9 cellular contexts compared by ENCODE assay signal in genomic region chr12:22627351-22627750, GRCh38. TPM values are rescaled to one million over a fixed set of nuclear protein-coding genes. Genes with fewer than 3 reads are reported as not detected.
DNase-seq lines count a peak whose midpoint lies in the region; ATAC-seq, FAIRE-seq and TF ChIP-seq lines count a peak whose summit lies in the region.
"Had no signal": no experiment of that assay in that cellular context is flagged by ENCODE, and none has a peak within 500 bp of the region (broad histone marks: within the 10 kb centered on the region; RNA-seq: fewer than 3 reads in every experiment).

No MANE protein-coding gene starts in this region.

- 46% methylated on average over 3 of the region's 3 CpGs for WGBS in thymus

- no peaks in the 10 kb centered on the region for H3K9me1 ChIP-seq in keratinocyte (ENCODE audit: control insufficient read depth, extremely low read depth, insufficient read depth, low read length)

- H3K36me3 ChIP-seq in keratinocyte (ENCODE audit: control insufficient read depth in 2 of 2, extremely low read depth in 1 of 2, insufficient read depth in 2 of 2, low read length in 2 of 2) (no peaks in the 10 kb centered on the region), thymus (ENCODE audit: control insufficient read depth, insufficient read depth) (no peaks in the 10 kb centered on the region)

- no peaks in the 10 kb centered on the region for H4K20me1 ChIP-seq in keratinocyte (ENCODE audit: control insufficient read depth, extremely low read depth, insufficient read depth, low read length)

- no peak for ATAC-seq in activated T-cell treated with anti-CD3 and anti-CD28 coated beads, Interleukin-2, amount 50 U/mL, for 72 hours (replicated peaks in 1 of 2)
- ATAC-seq in left colon = no peak

- H3K4me1 ChIP-seq in keratinocyte (ENCODE audit: control insufficient read depth, extremely low read depth, insufficient read depth, low read length) (peaks cover 13% of the 10 kb centered on the region), thymus (ENCODE audit: control insufficient read depth, insufficient read depth, low read length) (peaks cover 3% of the 10 kb centered on the region)

- peaks cover 12% of the 10 kb centered on the region in 2 donors for H3K36me3 Mint-ChIP-seq in activated T-cell treated with anti-CD3 and anti-CD28 coated beads, Interleukin-2, amount 50 U/mL, for 72 hours (ENCODE audit: insufficient read depth in 2 of 2)
- H3K36me3 Mint-ChIP-seq in activated naive CD8-positive, alpha-beta T cell = no peaks in the 10 kb centered on the region

- intact Hi-C loops in head of caudate nucleus (cut with DNase I) = no loop called here
- intact Hi-C loops in left colon (cut with DNase I, micrococcal nuclease) = loop anchor here in 1 of 2 donors (5.0 kb wide), 1 partner anchor 85 kb away; the partner anchor contains the start of gene C2CD5

- H3K27ac Mint-ChIP-seq in activated T-cell treated with anti-CD3 and anti-CD28 coated beads, Interleukin-2, amount 50 U/mL, for 72 hours = peak overlapping the region; percentile 98
- peak overlapping the region; percentile 98 for H3K27ac Mint-ChIP-seq in activated naive CD8-positive, alpha-beta T cell

- no peak for DNase-seq in activated T-cell treated with anti-CD3 and anti-CD28 coated beads, Interleukin-2, amount 50 U/mL, for 72 hours
- no peak for DNase-seq in activated T-cell treated with anti-CD3 and anti-CD28 coated beads, Interleukin-2, amount 50 U/mL, for 48 hours
- DNase-seq in keratinocyte (ENCODE audit: low read depth, low spot score) = no peak
- no peak for DNase-seq in head of caudate nucleus
- DNase-seq in left colon = no peak
- no peak for DNase-seq in HUDEP-2 (lab: John Stamatoyannopoulos, UW; ENCODE audit: unreplicated experiment in 76 of 76)

- peaks cover 10% of the 10 kb centered on the region for H3K27me3 Mint-ChIP-seq in activated T-cell treated with anti-CD3 and anti-CD28 coated beads, Interleukin-2, amount 50 U/mL, for 72 hours (ENCODE audit: low read depth)
- H3K27me3 Mint-ChIP-seq in activated naive CD8-positive, alpha-beta T cell = peaks cover 1% of the 10 kb centered on the region

- peak overlapping the region; percentile 74 to 91 (median 77) for H3K4me3 ChIP-seq in keratinocyte (ENCODE audit: control insufficient read depth in 2 of 3, extremely low read depth in 1 of 3, insufficient read depth in 2 of 3, low read depth in 1 of 3, low read length in 3 of 3)
- peak overlapping the region; percentile 18 for H3K4me3 ChIP-seq in thymus (ENCODE audit: low read length)
- H3K4me3 ChIP-seq: lung had no signal

- H3K9me3 ChIP-seq in keratinocyte (ENCODE audit: control insufficient read depth, low read depth, low read length) (no peaks in the 10 kb centered on the region), thymus (ENCODE audit: control insufficient read depth) (no peaks in the 10 kb centered on the region)

- no peak overlapping the region for H2AFZ ChIP-seq in keratinocyte (ENCODE audit: control insufficient read depth, low read length)

- TF ChIP-seq CTCF in keratinocyte (optimal IDR thresholded peaks at IDR 0.05 in 1 of 3, IDR thresholded peaks at IDR 0.05 in 1 of 3, conservative IDR thresholded peaks at IDR 0.05 in 1 of 3; ENCODE audit: extremely low read depth in 1 of 3, insufficient read depth in 2 of 3, low read length in 3 of 3) = no peak

- H3K9me3 Mint-ChIP-seq in activated T-cell treated with anti-CD3 and anti-CD28 coated beads, Interleukin-2, amount 50 U/mL, for 72 hours = no peaks in the 10 kb centered on the region
- H3K9me3 Mint-ChIP-seq in activated naive CD8-positive, alpha-beta T cell (ENCODE audit: low read depth) = no peaks in the 10 kb centered on the region

- dilution Hi-C loops in keratinocyte (cut with MboI; ENCODE audit: extremely low pct_ligation_motif_present, low sequenced_read_pairs) = loop anchor here (25.0 kb wide), 1 partner anchor 140 kb away; no protein-coding TSS in a partner anchor

- H3K4me3 Mint-ChIP-seq in activated T-cell treated with anti-CD3 and anti-CD28 coated beads, Interleukin-2, amount 50 U/mL, for 72 hours = peak overlapping the region; percentile 95 to 99
- H3K4me3 Mint-ChIP-seq in activated naive CD8-positive, alpha-beta T cell = peak overlapping the region; percentile 96

- FAIRE-seq in keratinocyte (lab: Jason Lieb, UNC) = no peak

- H3K4me2 ChIP-seq in keratinocyte (ENCODE audit: control insufficient read depth, extremely low read depth, insufficient read depth, low read depth, low read length) = peak overlapping the region; percentile 93

- no peaks in the 10 kb centered on the region for H3K27me3 ChIP-seq in keratinocyte (ENCODE audit: control insufficient read depth, extremely low read depth, insufficient read depth, low read length)
- H3K27me3 ChIP-seq in thymus (ENCODE audit: control insufficient read depth, insufficient read depth) = no peaks in the 10 kb centered on the region

- H3K27ac ChIP-seq in keratinocyte (ENCODE audit: control insufficient read depth, insufficient read depth, low read length) (peak overlapping the region; percentile 85), thymus (ENCODE audit: low read depth) (no peak overlapping the region)

- peaks cover 53% of the 10 kb centered on the region for H3K4me1 Mint-ChIP-seq in activated T-cell treated with anti-CD3 and anti-CD28 coated beads, Interleukin-2, amount 50 U/mL, for 72 hours (ENCODE audit: low read depth)
- peaks cover 56% of the 10 kb centered on the region for H3K4me1 Mint-ChIP-seq in activated naive CD8-positive, alpha-beta T cell (ENCODE audit: low read depth)

- H3K9ac ChIP-seq in keratinocyte (ENCODE audit: control insufficient read depth, extremely low read depth, insufficient read depth, low read length) = peak overlapping the region; percentile 93

- H3K79me2 ChIP-seq in keratinocyte (ENCODE audit: control insufficient read depth, insufficient read depth, low read length) = peaks cover 60% of the 10 kb centered on the region

RNA-seq across cellular contexts. Expression of gene ETNK1, which starts 2.4 kb away (rescaled TPM):
- total RNA-seq in activated T-cell treated with anti-CD3 and anti-CD28 coated beads, Interleukin-2, amount 50 U/mL, for 72 hours = 10 to 100 TPM; 84.0 to 88.9 TPM
- polyA plus RNA-seq in keratinocyte (12.0 to 20.3 TPM (median 14.0 TPM) in 3 replicates), thymus (63.8 TPM)
- polyA plus RNA-seq in keratinocyte (2011; ENCODE audit: low read depth) = 17.3 TPM
- 4.1 and 9.8 TPM in 2 replicates for polyA plus RNA-seq in keratinocyte (2011; cell fraction: cytosol; rRNA removed)
- 31.3 and 45.7 TPM in 2 replicates for polyA plus RNA-seq in keratinocyte (2011; cell fraction: nucleus; rRNA removed)
- polyA plus RNA-seq in keratinocyte (2012; ENCODE audit: low replicate concordance) = 15.0 and 16.5 TPM in 2 replicates
- polyA minus RNA-seq in keratinocyte = 11.3 to 58.0 TPM (median 37.4 TPM) in 3 replicates
- polyA minus RNA-seq in keratinocyte (2011; cell fraction: cytosol; rRNA and poly(A)+ RNA removed) = 15.3 TPM
- 113 and 121 TPM in 2 replicates for polyA minus RNA-seq in keratinocyte (2011; cell fraction: nucleus; rRNA and poly(A)+ RNA removed)
- total RNA-seq in left colon = 100 to 1,000 TPM in 1 of 2 donors, 10 to 100 TPM in 1; 81.3 to 115 TPM
